Comparison of ENCODE assay signal across 8 cellular contexts in genomic region chr6:170522565-170523183, GRCh38. TPM values are rescaled to one million over a fixed set of nuclear protein-coding genes. Genes with fewer than 3 reads are reported as not detected.
DNase-seq lines count a peak whose midpoint lies in the region; ATAC-seq and TF ChIP-seq lines count a peak whose summit lies in the region.

No MANE protein-coding gene starts in this region.

- peak overlapping the region in 1 of 59 donors; percentile 3 for H3K27ac ChIP-seq in dorsolateral prefrontal cortex

- intact Hi-C loops in dorsolateral prefrontal cortex (cut with DNase I) = loop anchor here in 1 of 2 donors (10.0 kb wide), 2 partner anchors 828 to 1618 kb away; no protein-coding TSS in a partner anchor

- peaks cover 63% of the 10 kb centered on the region for H3K27me3 Mint-ChIP-seq in activated CD8-positive, alpha-beta T cell treated with anti-CD3 and anti-CD28 coated beads, Interleukin-2, amount 10 ng/mL, durations not matched to agents 7 days and 5 days (ENCODE audit: low read depth)

- no peaks in the 10 kb centered on the region for H3K36me3 Mint-ChIP-seq in activated CD8-positive, alpha-beta T cell treated with anti-CD3 and anti-CD28 coated beads, Interleukin-2, amount 10 ng/mL, durations not matched to agents 7 days and 5 days (ENCODE audit: low read depth)

- peak; percentile 17 for DNase-seq in DMS79 treated with DMSO at 0.1 percent for 48 hours (lab: John Stamatoyannopoulos, UW)
- peak; percentile 19 for DNase-seq in HPDE6-E6E7 (ENCODE audit: extremely low spot score)
- peak; percentile 28 for DNase-seq in activated CD8-positive, alpha-beta T cell treated with anti-CD3 and anti-CD28 coated beads, Interleukin-2, amount 10 ng/mL, durations not matched to agents 7 days and 5 days
- DNase-seq in left kidney (ENCODE audit: low read depth, low spot score) = peak; percentile 60
- DNase-seq in dorsolateral prefrontal cortex = no peak
- no peak for DNase-seq in activated CD4-positive, alpha-beta T cell treated with anti-CD3 and anti-CD28 coated beads for 1 hour

- TF ChIP-seq CTCF in dorsolateral prefrontal cortex (IDR thresholded peaks at IDR 0.05 in 54 of 56, conservative IDR thresholded peaks at IDR 0.05 in 2 of 56; ENCODE audit: low read depth in 1 of 56, partially characterized antibody in 56 of 56) = no peak

- POLR2A ChIA-PET in activated CD8-positive, alpha-beta T cell treated with anti-CD3 and anti-CD28 coated beads, Interleukin-2, amount 10 ng/mL, durations not matched to agents 7 days and 5 days (lab: Charles Lee) = interaction anchor here (0.8 kb wide), 1 partner anchor 524 kb away, joined by 3 read pairs; no protein-coding TSS in a partner anchor

- H3K4me3 ChIP-seq in dorsolateral prefrontal cortex = no peak overlapping the region

- H3K4me1 Mint-ChIP-seq in activated CD8-positive, alpha-beta T cell treated with anti-CD3 and anti-CD28 coated beads, Interleukin-2, amount 10 ng/mL, durations not matched to agents 7 days and 5 days (ENCODE audit: low read depth) = peaks cover 14% of the 10 kb centered on the region

- H3K4me3 Mint-ChIP-seq in activated CD8-positive, alpha-beta T cell treated with anti-CD3 and anti-CD28 coated beads, Interleukin-2, amount 10 ng/mL, durations not matched to agents 7 days and 5 days = no peak overlapping the region

- CTCF ChIA-PET in activated CD8-positive, alpha-beta T cell treated with anti-CD3 and anti-CD28 coated beads, Interleukin-2, amount 10 ng/mL, durations not matched to agents 7 days and 5 days (lab: Charles Lee) = interaction anchor here (0.6 to 2.9 kb wide), 3 partner anchors 13 to 732 kb away, joined by 3 to 13 read pairs (median 5); no protein-coding TSS in a partner anchor

- H3K27ac Mint-ChIP-seq in activated CD8-positive, alpha-beta T cell treated with anti-CD3 and anti-CD28 coated beads, Interleukin-2, amount 10 ng/mL, durations not matched to agents 7 days and 5 days = no peak overlapping the region

- no peaks in the 10 kb centered on the region for H3K9me3 Mint-ChIP-seq in activated CD8-positive, alpha-beta T cell treated with anti-CD3 and anti-CD28 coated beads, Interleukin-2, amount 10 ng/mL, durations not matched to agents 7 days and 5 days (ENCODE audit: insufficient read depth)

- no peak for ATAC-seq in activated CD8-positive, alpha-beta T cell treated with anti-CD3 and anti-CD28 coated beads, Interleukin-2, amount 10 ng/mL, durations not matched to agents 7 days and 5 days
- ATAC-seq in GM21381 (IDR thresholded peaks at IDR 0.05; ENCODE audit: unreplicated experiment) (no peak), GM21515 (IDR thresholded peaks at IDR 0.05; ENCODE audit: unreplicated experiment) (no peak)

- no peaks in the 10 kb centered on the region for H3K27me3 ChIP-seq in dorsolateral prefrontal cortex

RNA-seq across cellular contexts. Expression of gene PSMB1, which starts 30.4 kb away (rescaled TPM):
- total RNA-seq in activated CD8-positive, alpha-beta T cell treated with anti-CD3 and anti-CD28 coated beads, Interleukin-2, amount 10 ng/mL, durations not matched to agents 7 days and 5 days = 100 to 1,000 TPM; 161 to 173 TPM
- 100 to 1,000 TPM in 103 of 120 experiments, 10 to 100 TPM in 17; 87.1 to 133 (median 111) TPM for total RNA-seq in dorsolateral prefrontal cortex

RNA-seq across cellular contexts. Expression of gene TBP, which starts 31.5 kb away (rescaled TPM):
- total RNA-seq in activated CD8-positive, alpha-beta T cell treated with anti-CD3 and anti-CD28 coated beads, Interleukin-2, amount 10 ng/mL, durations not matched to agents 7 days and 5 days = 10 to 100 TPM; 20.0 to 21.5 TPM
- total RNA-seq in dorsolateral prefrontal cortex = 10 to 100 TPM; 11.6 to 21.6 (median 16.2) TPM

Comparison
In these comparisons a context has a peak if more than half of its experiments do, and no peak if none do; other contexts are left out.
1. DNase-seq: peak in DMS79 treated with DMSO at 0.1 percent for 48 hours (single experiment), HPDE6-E6E7 (single experiment), activated CD8-positive, alpha-beta T cell treated with anti-CD3 and anti-CD28 coated beads, Interleukin-2, amount 10 ng/mL, durations not matched to agents 7 days and 5 days (single experiment) and left kidney (single experiment); none in dorsolateral prefrontal cortex (0 of 10) and activated CD4-positive, alpha-beta T cell treated with anti-CD3 and anti-CD28 coated beads for 1 hour (single experiment).